Comparison of ENCODE assay signal across 17 cellular contexts in genomic region chr1:59041878-59042277, GRCh38.
DNase-seq lines count a peak whose midpoint lies in the region; ATAC-seq and TF ChIP-seq lines count a peak whose summit lies in the region.
"Had no signal": no experiment of that assay in that cellular context is flagged by ENCODE, and none has a peak within 500 bp of the region (broad histone marks: within the 10 kb centered on the region; RNA-seq: fewer than 3 reads in every experiment).

No MANE protein-coding gene starts in this region.

- H3K4me1 Mint-ChIP-seq in HFFc6 (ENCODE audit: low read depth) = peaks cover 59% of the 10 kb centered on the region
- peaks cover 20% of the 10 kb centered on the region for H3K4me1 Mint-ChIP-seq in T-helper 17 cell
- peaks cover 32% of the 10 kb centered on the region for H3K4me1 Mint-ChIP-seq in activated CD8-positive, alpha-beta T cell treated with anti-CD3 and anti-CD28 coated beads for 36 hours (ENCODE audit: low read depth)

- TF ChIP-seq CTCF in HFFc6 (IDR thresholded peaks at IDR 0.05) (no peak; the same call in 1 of the 2 replicates), fibroblast of mammary gland (conservative IDR thresholded peaks at IDR 0.05; ENCODE audit: control insufficient read depth, insufficient read depth, low read depth, low read length) (no peak), gastrocnemius medialis (IDR thresholded peaks at IDR 0.05 in 4 of 5, conservative IDR thresholded peaks at IDR 0.05 in 1 of 5) (no peak)
- no peak for TF ChIP-seq CTCF in activated CD8-positive, alpha-beta T cell treated with anti-CD3 and anti-CD28 coated beads for 36 hours (IDR thresholded peaks at IDR 0.05)

- CTCF ChIA-PET in activated CD8-positive, alpha-beta T cell treated with anti-CD3 and anti-CD28 coated beads for 36 hours (lab: Charles Lee) = interaction anchor here (0.9 kb wide), 1 partner anchor 657 kb away, joined by 3 read pairs; no protein-coding TSS in a partner anchor

- H3K36me3 Mint-ChIP-seq in HFFc6 (ENCODE audit: low read depth) (peaks cover 11% of the 10 kb centered on the region), T-helper 17 cell (ENCODE audit: low read depth) (no peaks in the 10 kb centered on the region)
- H3K36me3 Mint-ChIP-seq in activated CD8-positive, alpha-beta T cell treated with anti-CD3 and anti-CD28 coated beads for 36 hours (ENCODE audit: low read depth) = no peaks in the 10 kb centered on the region
- H3K36me3 Mint-ChIP-seq: activated naive CD4-positive, alpha-beta T cell treated with anti-CD3 and anti-CD28 coated beads, Interleukin-2, amount 50 U/mL, for 24 hours; CD4-positive, alpha-beta memory T cell had no signal

- H3K4me3 Mint-ChIP-seq in HFFc6 (no peak overlapping the region), T-helper 17 cell (no peak overlapping the region)
- H3K4me3 Mint-ChIP-seq in activated CD8-positive, alpha-beta T cell treated with anti-CD3 and anti-CD28 coated beads for 36 hours = no peak overlapping the region
- H3K4me3 Mint-ChIP-seq: activated naive CD4-positive, alpha-beta T cell treated with anti-CD3 and anti-CD28 coated beads, Interleukin-2, amount 50 U/mL, for 24 hours; CD4-positive, alpha-beta memory T cell had no signal

- H3K4me3 ChIP-seq in fibroblast of mammary gland (ENCODE audit: control insufficient read depth, low read depth, low read length) (no peak overlapping the region), gastrocnemius medialis (no peak overlapping the region)
- H3K4me3 ChIP-seq: psoas muscle, SK-N-MC had no signal

- DNase-seq in HFFc6 = no peak
- DNase-seq in T-helper 17 cell = no peak
- DNase-seq in fibroblast of mammary gland (ENCODE audit: low read depth) = peak; percentile 76
- DNase-seq in gastrocnemius medialis = no peak
- no peak for DNase-seq in posterior cingulate gyrus
- DNase-seq in activated CD8-positive, alpha-beta T cell treated with anti-CD3 and anti-CD28 coated beads for 36 hours = no peak
- no peak for DNase-seq in SHP77 treated with DMSO at 0.1 percent for 48 hours (lab: John Stamatoyannopoulos, UW)
- DNase-seq: CD4-positive, alpha-beta memory T cell; central memory CD4-positive, alpha-beta T cell; KG1; kidney glomerular epithelial cell; NCI-H446; substantia nigra had no signal

- H3K27me3 Mint-ChIP-seq in HFFc6 (ENCODE audit: insufficient read depth) = no peaks in the 10 kb centered on the region; the same call in 1 of the 2 replicates
- H3K27me3 Mint-ChIP-seq in T-helper 17 cell = no peaks in the 10 kb centered on the region
- no peaks in the 10 kb centered on the region for H3K27me3 Mint-ChIP-seq in activated CD8-positive, alpha-beta T cell treated with anti-CD3 and anti-CD28 coated beads for 36 hours
- H3K27me3 Mint-ChIP-seq: activated naive CD4-positive, alpha-beta T cell treated with anti-CD3 and anti-CD28 coated beads, Interleukin-2, amount 50 U/mL, for 24 hours; CD4-positive, alpha-beta memory T cell had no signal

- no peaks in the 10 kb centered on the region for H3K9me3 Mint-ChIP-seq in HFFc6
- H3K9me3 Mint-ChIP-seq in activated CD8-positive, alpha-beta T cell treated with anti-CD3 and anti-CD28 coated beads for 36 hours = peaks cover 2% of the 10 kb centered on the region
- H3K9me3 Mint-ChIP-seq: activated naive CD4-positive, alpha-beta T cell treated with anti-CD3 and anti-CD28 coated beads, Interleukin-2, amount 50 U/mL, for 24 hours; CD4-positive, alpha-beta memory T cell had no signal

- no peaks in the 10 kb centered on the region for H3K27me3 ChIP-seq in gastrocnemius medialis

- ATAC-seq in T-helper 17 cell (no peak), gastrocnemius medialis (no peak), GM19455 (IDR thresholded peaks at IDR 0.05; ENCODE audit: unreplicated experiment) (no peak)
- no peak for ATAC-seq in activated CD8-positive, alpha-beta T cell treated with anti-CD3 and anti-CD28 coated beads for 36 hours
- ATAC-seq: psoas muscle had no signal

- TF ChIP-seq POLR2A in gastrocnemius medialis (IDR thresholded peaks at IDR 0.05) = no peak

- no peaks in the 10 kb centered on the region for H3K36me3 ChIP-seq in gastrocnemius medialis

- H3K27ac Mint-ChIP-seq in HFFc6 = peak overlapping the region; percentile 46
- peak overlapping the region; percentile 27 for H3K27ac Mint-ChIP-seq in T-helper 17 cell
- no peak overlapping the region for H3K27ac Mint-ChIP-seq in activated CD8-positive, alpha-beta T cell treated with anti-CD3 and anti-CD28 coated beads for 36 hours
- H3K27ac Mint-ChIP-seq: activated naive CD4-positive, alpha-beta T cell treated with anti-CD3 and anti-CD28 coated beads, Interleukin-2, amount 50 U/mL, for 24 hours had no signal

- intact Hi-C loops in gastrocnemius medialis (cut with DNase I; ENCODE audit: low total_unique reads) = loop anchor here (5.0 kb wide), 1 partner anchor 885 kb away; the partner anchor contains the start of gene CYP2J2
- intact Hi-C loops in posterior cingulate gyrus (cut with DNase I) = no loop called here
- intact Hi-C loops in activated CD8-positive, alpha-beta T cell treated with anti-CD3 and anti-CD28 coated beads for 36 hours (cut with micrococcal nuclease) = loop anchor here (10.0 kb wide), 1 partner anchor 257 kb away; the partner anchor contains the start of gene JUN

- POLR2A ChIA-PET in activated CD8-positive, alpha-beta T cell treated with anti-CD3 and anti-CD28 coated beads for 36 hours (lab: Charles Lee) = no interaction called here

- peaks cover 17 to 19% of the 10 kb centered on the region in 2 donors for H3K4me1 ChIP-seq in gastrocnemius medialis

- H3K27ac ChIP-seq in gastrocnemius medialis = peak overlapping the region; percentile 8 to 27 (median 24)
- H3K27ac ChIP-seq: psoas muscle, SK-N-MC had no signal

- in situ Hi-C loops in gastrocnemius medialis (cut with MboI; ENCODE audit: low sequenced_read_pairs in 4 of 4) = no loop called here

- H3K9me3 ChIP-seq in T-helper 17 cell (ENCODE audit: control insufficient read depth, low read length, poor library complexity, severe bottlenecking) (no peaks in the 10 kb centered on the region), gastrocnemius medialis (no peaks in the 10 kb centered on the region)
- H3K9me3 ChIP-seq: psoas muscle had no signal
